10 cellular contexts compared by ENCODE assay signal in genomic region chr2:213166109-213166508, GRCh38. TPM values are rescaled to one million over a fixed set of nuclear protein-coding genes. Genes with fewer than 3 reads are reported as not detected.
DNase-seq lines count a peak whose midpoint lies in the region; ATAC-seq and TF ChIP-seq lines count a peak whose summit lies in the region.
"Had no signal": no experiment of that assay in that cellular context is flagged by ENCODE, and none has a peak within 500 bp of the region (broad histone marks: within the 10 kb centered on the region; RNA-seq: fewer than 3 reads in every experiment).

No MANE protein-coding gene starts in this region.

- ATAC-seq in GM19351 (IDR thresholded peaks at IDR 0.05; ENCODE audit: unreplicated experiment) (peak; percentile 99), HG02763 (IDR thresholded peaks at IDR 0.05; ENCODE audit: unreplicated experiment) (peak; percentile 96), HG03460 (IDR thresholded peaks at IDR 0.05; ENCODE audit: unreplicated experiment) (peak; percentile 97), body of pancreas (no peak), SK-N-SH treated with all-trans-retinoic acid at 6 μM for 48 hours (no peak)

- TF ChIP-seq CTCF in DOHH2 (IDR thresholded peaks at IDR 0.05; ENCODE audit: low read depth, low read length, poor library complexity, severe bottlenecking) (no peak), body of pancreas (IDR thresholded peaks at IDR 0.05) (no peak), suprapubic skin (IDR thresholded peaks at IDR 0.05) (no peak)

- DNase-seq in NCI-H526 (lab: John Stamatoyannopoulos, UW) = no peak
- no peak for DNase-seq in body of pancreas
- no peak for DNase-seq in suprapubic skin (ENCODE audit: low spot score in 2 of 2)
- DNase-seq: nucleus accumbens, T1000 had no signal

- H3K27me3 ChIP-seq in DOHH2 (ENCODE audit: control insufficient read depth, low read length) = no peaks in the 10 kb centered on the region
- no peaks in the 10 kb centered on the region for H3K27me3 ChIP-seq in body of pancreas
- H3K27me3 ChIP-seq in suprapubic skin = no peaks in the 10 kb centered on the region

- no peaks in the 10 kb centered on the region for H4K20me1 ChIP-seq in DOHH2 (ENCODE audit: control insufficient read depth, insufficient read depth, low read depth, low read length)

- peak overlapping the region; percentile 47 for H3K4me2 ChIP-seq in DOHH2 (ENCODE audit: low read length)

- H3K36me3 ChIP-seq in DOHH2 (ENCODE audit: control insufficient read depth, low read length) (no peaks in the 10 kb centered on the region), body of pancreas (replicated peaks in 1 of 2; ENCODE audit: insufficient read depth in 1 of 2, low read depth in 2 of 2) (no peaks in the 10 kb centered on the region), suprapubic skin (no peaks in the 10 kb centered on the region)

- H3K27ac ChIP-seq in DOHH2 (ENCODE audit: low read depth, low read length) (peak overlapping the region; percentile 92), body of pancreas (no peak overlapping the region), suprapubic skin (no peak overlapping the region)

- H3F3A ChIP-seq in DOHH2 (ENCODE audit: control insufficient read depth, insufficient read depth) = peaks cover 21% of the 10 kb centered on the region

- no peaks in the 10 kb centered on the region for H3K79me2 ChIP-seq in DOHH2 (ENCODE audit: control insufficient read depth, low read length)

- H3K9me3 ChIP-seq in DOHH2 (ENCODE audit: control insufficient read depth, insufficient read depth, low read length) = no peaks in the 10 kb centered on the region
- no peaks in the 10 kb centered on the region for H3K9me3 ChIP-seq in body of pancreas
- H3K9me3 ChIP-seq in suprapubic skin = no peaks in the 10 kb centered on the region

- H3K4me1 ChIP-seq in DOHH2 (ENCODE audit: control insufficient read depth, low read length) (peaks cover 54% of the 10 kb centered on the region), body of pancreas (no peaks in the 10 kb centered on the region), suprapubic skin (no peaks in the 10 kb centered on the region)

- H3K4me3 ChIP-seq in DOHH2 (ENCODE audit: low read length) (peak overlapping the region; percentile 21; the same call in 1 of the 2 replicates), body of pancreas (no peak overlapping the region), suprapubic skin (no peak overlapping the region)

- no peaks in the 10 kb centered on the region for H3K9me2 ChIP-seq in DOHH2 (replicated peaks; ENCODE audit: control insufficient read depth, low read length)

- no peak for TF ChIP-seq EP300 in suprapubic skin (IDR thresholded peaks at IDR 0.05)

- TF ChIP-seq POLR2A in body of pancreas (IDR thresholded peaks at IDR 0.05) (no peak), suprapubic skin (IDR thresholded peaks at IDR 0.05) (no peak)

- intact Hi-C loops in body of pancreas (cut with DNase I) = no loop called here

TF ChIP-seq in SK-N-SH treated with all-trans-retinoic acid at 6 μM for 48 hours, 23 proteins besides CTCF, POLR2A, EP300 and RAD21:
- TF ChIP-seq TCF4 (CRISPR knock-in tag; IDR thresholded peaks at IDR 0.05; ENCODE audit: borderline replicate concordance) (no peak), ZNF8 (CRISPR knock-in tag; IDR thresholded peaks at IDR 0.05) (no peak), RARB (CRISPR knock-in tag; IDR thresholded peaks at IDR 0.05) (no peak), CSRNP3 (CRISPR knock-in tag; IDR thresholded peaks at IDR 0.05) (no peak), TOX (CRISPR knock-in tag; IDR thresholded peaks at IDR 0.05; ENCODE audit: borderline replicate concordance) (no peak), CREB5 (CRISPR knock-in tag; IDR thresholded peaks at IDR 0.05; ENCODE audit: low read depth) (no peak), ZNF70 (CRISPR knock-in tag; IDR thresholded peaks at IDR 0.05) (no peak), OSR1 (CRISPR knock-in tag; IDR thresholded peaks at IDR 0.05) (no peak), CSDC2 (CRISPR knock-in tag; IDR thresholded peaks at IDR 0.05) (no peak), ARNTL (CRISPR knock-in tag; IDR thresholded peaks at IDR 0.05; ENCODE audit: borderline replicate concordance, low read depth) (no peak), ZNF565 (CRISPR knock-in tag; conservative IDR thresholded peaks at IDR 0.05; ENCODE audit: low read depth) (no peak)

RNA-seq across cellular contexts. Expression of gene IKZF2, which starts 14.7 kb away (rescaled TPM):
- total RNA-seq in body of pancreas = 1 to 10 TPM; 1.3 to 3.9 TPM
- 10 to 100 TPM; 38.3 to 95.3 (median 66.5) TPM for total RNA-seq in suprapubic skin

Comparison
In these comparisons a context has a peak if more than half of its experiments do, and no peak if none do; other contexts are left out.
1. ATAC-seq: peak in GM19351 (single experiment), HG02763 (single experiment) and HG03460 (single experiment); none in body of pancreas (single experiment) and SK-N-SH treated with all-trans-retinoic acid at 6 μM for 48 hours (single experiment).
2. RNA of gene IKZF2, which starts 14.7 kb away (total RNA-seq): 38.3 to 95.3 TPM in suprapubic skin; 1.3 to 3.9 TPM in body of pancreas; every median in the first group is over 4 times any median in the second.